In genomic region chr1:21921100-21921875, GRCh38 we compare ENCODE assay signal across 12 cellular contexts. TPM values are rescaled to one million over a fixed set of nuclear protein-coding genes. Genes with fewer than 3 reads are reported as not detected.
A peak's percentile ranks its signal among the peaks of the same experiment; 100 is the strongest.
DNase-seq lines count a peak whose midpoint lies in the region; ATAC-seq and TF ChIP-seq lines count a peak whose summit lies in the region.
"Had no signal": no experiment of that assay in that cellular context is flagged by ENCODE, and none has a peak within 500 bp of the region (broad histone marks: within the 10 kb centered on the region; RNA-seq: fewer than 3 reads in every experiment).

No MANE protein-coding gene starts in this region.

- H3K4me1 ChIP-seq in rectal smooth muscle tissue (ENCODE audit: control insufficient read depth, insufficient read depth, low read length) = peaks cover 73% of the 10 kb centered on the region

- DNase-seq in ACHN (peak; percentile 93), SW480 (ENCODE audit: low spot score) (peak; percentile 65), left ventricle myocardium superior (no peak), NCI-H748 (lab: John Stamatoyannopoulos, UW; ENCODE audit: unreplicated experiment) (no peak), cortex of kidney (lab: John Stamatoyannopoulos, UW) (no peak), GM10248 (ENCODE audit: extremely low spot score) (no peak)
- no peak for DNase-seq in activated T-cell treated with anti-CD3 and anti-CD28 coated beads, Interleukin-2, amount 50 U/mL, for 4 hours
- DNase-seq: activated T-cell treated with anti-CD3 and anti-CD28 coated beads, Interleukin-2, amount 50 U/mL, for 48 hours; foreskin keratinocyte; GDM1; naive B cell had no signal

- H3K27me3 Mint-ChIP-seq in activated T-cell treated with anti-CD3 and anti-CD28 coated beads, Interleukin-2, amount 50 U/mL, for 4 hours (ENCODE audit: low read depth) = peaks cover 1% of the 10 kb centered on the region

- CTCF ChIA-PET in GM10248 (lab: Yijun Ruan, JAX) = no interaction called here

- TF ChIP-seq CTCF in GM10248 (IDR thresholded peaks at IDR 0.05; ENCODE audit: control extremely low read depth, extremely low read depth, low read depth, missing control alignments) = no peak

- POLR2A ChIA-PET in GM10248 (lab: Yijun Ruan, JAX) = no interaction called here

- H3K4me3 ChIP-seq in rectal smooth muscle tissue (ENCODE audit: low read length) = no peak overlapping the region

- no peaks in the 10 kb centered on the region for H3K9me3 Mint-ChIP-seq in activated T-cell treated with anti-CD3 and anti-CD28 coated beads, Interleukin-2, amount 50 U/mL, for 4 hours
- H3K9me3 Mint-ChIP-seq: naive B cell had no signal

- H3K4me3 Mint-ChIP-seq in activated T-cell treated with anti-CD3 and anti-CD28 coated beads, Interleukin-2, amount 50 U/mL, for 4 hours = no peak overlapping the region
- H3K4me3 Mint-ChIP-seq: naive B cell had no signal

- H3K36me3 Mint-ChIP-seq in activated T-cell treated with anti-CD3 and anti-CD28 coated beads, Interleukin-2, amount 50 U/mL, for 4 hours (ENCODE audit: insufficient read depth) = no peaks in the 10 kb centered on the region
- H3K36me3 Mint-ChIP-seq: naive B cell had no signal

- in situ Hi-C loops in ACHN (cut with HindIII; ENCODE audit: low pct_ligation_motif_present, low pct_unique_long_range_greater_than_20kb, low sequenced_read_pairs) = no loop called here

- no peaks in the 10 kb centered on the region for H3K27me3 ChIP-seq in rectal smooth muscle tissue (ENCODE audit: control insufficient read depth, insufficient read depth, low read length)
- H3K27me3 ChIP-seq: foreskin keratinocyte had no signal

- H3K4me1 Mint-ChIP-seq in activated T-cell treated with anti-CD3 and anti-CD28 coated beads, Interleukin-2, amount 50 U/mL, for 4 hours (ENCODE audit: low read depth) = no peaks in the 10 kb centered on the region

- H3K9ac ChIP-seq in rectal smooth muscle tissue (ENCODE audit: low read length) = no peak overlapping the region

- peak overlapping the region; percentile 96 for H3K27ac ChIP-seq in rectal smooth muscle tissue (ENCODE audit: low read depth, low read length)
- H3K27ac ChIP-seq: foreskin keratinocyte had no signal

- ATAC-seq in left ventricle myocardium superior = peak; percentile 30
- ATAC-seq in activated T-cell treated with anti-CD3 and anti-CD28 coated beads, Interleukin-2, amount 50 U/mL, for 4 hours = no peak

- H3K36me3 ChIP-seq in rectal smooth muscle tissue (ENCODE audit: control insufficient read depth, insufficient read depth, low read length) = peaks cover 2% of the 10 kb centered on the region

- intact Hi-C loops in left ventricle myocardium superior (cut with micrococcal nuclease) = no loop called here

RNA-seq across cellular contexts. Expression of gene HSPG2, which starts 15.8 kb away (rescaled TPM):
- total RNA-seq in left ventricle myocardium superior = 269 TPM
- total RNA-seq in activated T-cell treated with anti-CD3 and anti-CD28 coated beads, Interleukin-2, amount 50 U/mL, for 4 hours = 1 to 10 TPM in 2 of 3 donors, under 1 TPM in 1; 0.92 to 1.7 (median 1.2) TPM

RNA-seq across cellular contexts. Expression of gene CELA3B, which starts 55.5 kb away (rescaled TPM):
- total RNA-seq in left ventricle myocardium superior = not detected
- total RNA-seq in activated T-cell treated with anti-CD3 and anti-CD28 coated beads, Interleukin-2, amount 50 U/mL, for 4 hours = 1 to 10 TPM; 2.2 to 5.3 (median 3.6) TPM
- total RNA-seq: foreskin keratinocyte had no signal

Comparison
In these comparisons a context has a peak if more than half of its experiments do, and no peak if none do; other contexts are left out.
1. DNase-seq: peak in ACHN (single experiment) and SW480 (single experiment); none in left ventricle myocardium superior (single experiment), activated T-cell treated with anti-CD3 and anti-CD28 coated beads, Interleukin-2, amount 50 U/mL, for 4 hours (single experiment), NCI-H748 (single experiment), cortex of kidney (single experiment) and GM10248 (single experiment).
2. RNA of gene HSPG2, which starts 15.8 kb away (total RNA-seq): 269 TPM in left ventricle myocardium superior (single experiment); 0.92 to 1.7 TPM in activated T-cell treated with anti-CD3 and anti-CD28 coated beads, Interleukin-2, amount 50 U/mL, for 4 hours; every median in the first group is over 10 times any median in the second.